8 cellular contexts compared by ENCODE assay signal in the genomic region with DNA sequence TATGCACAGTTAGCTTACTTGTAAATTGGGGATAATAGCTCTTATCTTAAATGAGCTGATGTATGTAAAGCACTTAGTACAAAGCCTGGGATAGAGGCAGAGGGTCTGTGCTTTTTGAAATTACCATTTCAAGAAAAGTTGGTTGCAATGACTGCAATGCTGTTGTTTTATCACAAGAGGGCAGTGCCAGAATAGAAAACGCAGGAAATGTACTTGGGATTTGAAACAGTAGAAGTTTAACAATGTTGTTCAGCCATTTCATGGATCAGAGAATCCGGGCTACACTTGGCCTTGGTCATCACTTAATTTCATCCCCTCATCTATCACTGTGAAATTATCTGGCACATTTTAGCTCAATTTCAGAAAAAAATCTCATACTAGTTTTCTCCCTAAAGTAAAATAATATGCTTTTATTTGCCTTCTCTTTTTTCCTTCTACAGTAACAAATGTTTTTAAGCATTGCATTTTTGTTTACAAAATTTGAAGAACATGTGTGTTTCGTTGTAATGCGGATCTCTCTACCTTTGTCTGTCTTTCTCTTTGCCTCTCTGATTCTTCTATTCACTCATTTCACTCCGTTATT.
A peak's percentile ranks its signal among the peaks of the same experiment; 100 is the strongest.
DNase-seq lines count a peak whose midpoint lies in the region; ATAC-seq and TF ChIP-seq lines count a peak whose summit lies in the region.

No MANE protein-coding gene starts in this region.

- POLR2A ChIA-PET in HEK293 (lab: Yijun Ruan, JAX): no interaction called here

- no peaks in the 10 kb centered on the region for H3K4me1 Mint-ChIP-seq in CD14-positive monocyte

- CTCF ChIA-PET in HEK293 (lab: Yijun Ruan, JAX): interaction anchor here (0.5 to 9.2 kb wide), 33 partner anchors 9 to 1538 kb away, joined by 3 to 154 read pairs (median 4); no protein-coding TSS in a partner anchor
- CTCF ChIA-PET in mammary epithelial cell (lab: Charles Lee; ENCODE audit: low non-redundant PET): interaction anchor here (0.6 kb wide), 2 partner anchors 18 to 125 kb away, joined by 3 to 4 read pairs; no protein-coding TSS in a partner anchor

- no peak for DNase-seq in CD14-positive monocyte (ENCODE audit: low spot score)
- peak; percentile 78 for DNase-seq in NCI-H748 treated with DMSO at 0.1 percent for 48 hours (lab: John Stamatoyannopoulos, UW)
- DNase-seq in mammary epithelial cell: no peak
- DNase-seq in left colon: no peak
- no peak for DNase-seq in aorta

- H3K27me3 ChIP-seq in mammary epithelial cell (ENCODE audit: insufficient read depth, low read length) (no peaks in the 10 kb centered on the region), aorta (ENCODE audit: control insufficient read depth in 1 of 2, insufficient read depth in 2 of 2, low read length in 1 of 2) (no peaks in the 10 kb centered on the region)

- peak; percentile 73 for TF ChIP-seq CTCF in CD14-positive monocyte (IDR thresholded peaks at IDR 0.05)
- TF ChIP-seq CTCF in HEK293 (tag by site-specific recombination; IDR thresholded peaks at IDR 0.05): peak; percentile 71
- peak; percentile 90 to 96 for TF ChIP-seq CTCF in mammary epithelial cell (conservative IDR thresholded peaks at IDR 0.05 in 1 of 2, IDR thresholded peaks at IDR 0.05 in 1 of 2; ENCODE audit: extremely low read depth in 1 of 2, insufficient read depth in 1 of 2, low read depth in 1 of 2, low read length in 2 of 2)

- H3K27ac Mint-ChIP-seq in CD14-positive monocyte: no peak overlapping the region

- ATAC-seq in left colon (peak; percentile 74), aorta (ENCODE audit: low FRiP score) (peak; percentile 74), GM21515 (IDR thresholded peaks at IDR 0.05; ENCODE audit: unreplicated experiment) (no peak), GM18873 (IDR thresholded peaks at IDR 0.05; ENCODE audit: low FRiP score, unreplicated experiment) (no peak)

- peak overlapping the region; percentile 76 for H2AFZ ChIP-seq in mammary epithelial cell (ENCODE audit: low read depth, low read length)

- BruUV-seq in mammary epithelial cell (replicated peaks; lab: Mats Ljungman, UMichigan): no TSS peak

- no peaks in the 10 kb centered on the region for H3K79me2 ChIP-seq in mammary epithelial cell (ENCODE audit: insufficient read depth, low read length)

- no peak overlapping the region for H3K4me3 Mint-ChIP-seq in CD14-positive monocyte

- in situ Hi-C loops in mammary epithelial cell (cut with MboI; ENCODE audit: low sequenced_read_pairs in 2 of 2): loop anchor here (5.0 to 25.0 kb wide), 3 partner anchors 126 to 581 kb away; no protein-coding TSS in a partner anchor

- H3K4me2 ChIP-seq in mammary epithelial cell (ENCODE audit: insufficient read depth, low read depth, low read length): no peak overlapping the region

- no peak overlapping the region for H3K4me3 ChIP-seq in HEK293 (ENCODE audit: low read depth, low read length)
- H3K4me3 ChIP-seq in mammary epithelial cell (replicated peaks in 1 of 3; ENCODE audit: insufficient read depth in 1 of 3, low read depth in 2 of 3, low read length in 3 of 3): no peak overlapping the region
- no peak overlapping the region for H3K4me3 ChIP-seq in aorta (ENCODE audit: low read length in 2 of 2)

- H3K9me3 ChIP-seq in HEK293 (ENCODE audit: control insufficient read depth, insufficient read depth, low read depth, low read length) (no peaks in the 10 kb centered on the region), mammary epithelial cell (replicated peaks; ENCODE audit: insufficient read depth, low read length) (peaks cover 9% of the 10 kb centered on the region), aorta (ENCODE audit: control insufficient read depth, low read length) (peaks cover 1% of the 10 kb centered on the region)

- WGBS in mammary epithelial cell (ENCODE audit: low coverage, missing lambda C conversion rate): 38% methylated on average over 5 of the region's 5 CpGs
- 27 to 33% methylated on average over 5 of the region's 5 CpGs for WGBS in aorta, 2 donors

- no peaks in the 10 kb centered on the region for H4K20me1 ChIP-seq in mammary epithelial cell (ENCODE audit: insufficient read depth, low read length)

- dilution Hi-C loops in mammary epithelial cell (cut with HindIII; ENCODE audit: low sequenced_read_pairs): no loop called here

- H3K9me3 Mint-ChIP-seq in CD14-positive monocyte: peaks cover 6 to 17% (median 15%) of the 10 kb centered on the region in 7 donors

- H3K36me3 ChIP-seq in HEK293 (ENCODE audit: control insufficient read depth in 2 of 2, insufficient read depth in 1 of 2, low read length in 2 of 2) (no peaks in the 10 kb centered on the region), mammary epithelial cell (ENCODE audit: insufficient read depth, low read length) (no peaks in the 10 kb centered on the region), aorta (ENCODE audit: control insufficient read depth in 1 of 2, insufficient read depth in 2 of 2, low read length in 1 of 2) (no peaks in the 10 kb centered on the region)

- intact Hi-C loops in CD14-positive monocyte (cut with micrococcal nuclease) (no loop called here), mammary epithelial cell (cut with micrococcal nuclease) (loop anchor here (1.0 to 10.0 kb wide), 4 partner anchors 126 to 1538 kb away; no protein-coding TSS in a partner anchor), left colon (cut with DNase I, micrococcal nuclease) (loop anchor here (5.0 to 10.0 kb wide), 2 partner anchors 126 to 128 kb away; no protein-coding TSS in a partner anchor), aorta (cut with DNase I) (loop anchor here (2.0 to 10.0 kb wide), 3 partner anchors 126 to 218 kb away; no protein-coding TSS in a partner anchor)

- H3K4me1 ChIP-seq in HEK293 (ENCODE audit: control insufficient read depth, insufficient read depth, low read length) (0 out of 2 replicates have a peak, but pooled peaks cover 3% of the 10 kb centered on the region), mammary epithelial cell (ENCODE audit: insufficient read depth, low read length) (peaks cover 9% of the 10 kb centered on the region), aorta (ENCODE audit: control insufficient read depth in 1 of 2, insufficient read depth in 2 of 2, low read length in 2 of 2) (no peaks in the 10 kb centered on the region)

- peaks cover 0 to 8% (median 6%) of the 10 kb centered on the region in 3 donors for H3K27me3 Mint-ChIP-seq in CD14-positive monocyte (ENCODE audit: low read depth in 3 of 3)

- H3K27ac ChIP-seq in HEK293 (ENCODE audit: extremely low read depth, low read depth, low read length): no peak overlapping the region
- no peak overlapping the region for H3K27ac ChIP-seq in mammary epithelial cell (ENCODE audit: insufficient read depth, low read depth, low read length)
- no peak overlapping the region for H3K27ac ChIP-seq in aorta (ENCODE audit: low read depth in 1 of 2, low read length in 2 of 2)

- H3K9ac ChIP-seq in mammary epithelial cell (ENCODE audit: insufficient read depth, low read length): no peak overlapping the region

- no peaks in the 10 kb centered on the region for H3K36me3 Mint-ChIP-seq in CD14-positive monocyte

TF ChIP-seq in HEK293, 187 proteins besides CTCF, POLR2A, EP300 and RAD21:
- peak; percentile 97 for TF ChIP-seq ZNF654 (tag by site-specific recombination; IDR thresholded peaks at IDR 0.05; ENCODE audit: low read depth)
- TF ChIP-seq ZNF555 (tag by site-specific recombination; conservative IDR thresholded peaks at IDR 0.05): no peak
- TF ChIP-seq ZNF544 (tag by site-specific recombination; IDR thresholded peaks at IDR 0.05): no peak
- TF ChIP-seq ZNF621 (tag by site-specific recombination; IDR thresholded peaks at IDR 0.05): no peak
- no peak for TF ChIP-seq ZNF571 (tag by site-specific recombination; IDR thresholded peaks at IDR 0.05)
- no peak for TF ChIP-seq BCL11A (tag by site-specific recombination; IDR thresholded peaks at IDR 0.05; ENCODE audit: low read depth)
- TF ChIP-seq KLF10 (tag by site-specific recombination; IDR thresholded peaks at IDR 0.05): 0 out of 2 replicates have a peak, but pooled peaks have one; percentile 19
- no peak for TF ChIP-seq ZNF24 (tag by site-specific recombination; IDR thresholded peaks at IDR 0.05)
- 0 out of 2 replicates have a peak, but pooled peaks have one; percentile 24 for TF ChIP-seq ZBTB17 (tag by site-specific recombination; IDR thresholded peaks at IDR 0.05)
- TF ChIP-seq TRIM28 (IDR thresholded peaks at IDR 0.05; ENCODE audit: borderline replicate concordance, low read length): peak; percentile 28; the same call in 1 of the 2 replicates
- no peak for TF ChIP-seq TCF7L2 (IDR thresholded peaks at IDR 0.05; ENCODE audit: borderline replicate concordance, low read depth, low read length)
- TF ChIP-seq ZNF37A (tag by site-specific recombination; IDR thresholded peaks at IDR 0.05): no peak
- TF ChIP-seq ZNF660 (tag by site-specific recombination; IDR thresholded peaks at IDR 0.05): peak; percentile 77

Comparison
In these comparisons a context has a peak if more than half of its experiments do, and no peak if none do; other contexts are left out.
1. ATAC-seq: peak in left colon (single experiment) and aorta (single experiment); none in GM21515 (single experiment) and GM18873 (single experiment).
2. intact Hi-C loops: an anchor here in mammary epithelial cell (1.0 to 10.0 kb wide), left colon (5.0 to 10.0 kb wide) and aorta (2.0 to 10.0 kb wide); none called in CD14-positive monocyte.
3. Peak in every context shown above with its lines, with median percentiles within 50 percentile points of each other: CTCF ChIP-seq.